ENCODE assay signal across 1 cellular context in genomic region chr4:95360911-95361695, GRCh38.
TF ChIP-seq lines count a peak whose summit lies in the region.

No MANE protein-coding gene starts in this region.

TF ChIP-seq in A549, 52 proteins besides CTCF, POLR2A, EP300 and RAD21 (continued from another document):
- TF ChIP-seq PBX3 (IDR thresholded peaks at IDR 0.05) (no peak), ELK1 (IDR thresholded peaks at IDR 0.05; ENCODE audit: low read depth, low read length) (no peak), ZFP36 (IDR thresholded peaks at IDR 0.05; ENCODE audit: borderline replicate concordance, partially characterized antibody) (no peak), CEBPB (IDR thresholded peaks at IDR 0.05) (no peak), RNF2 (IDR thresholded peaks at IDR 0.05; ENCODE audit: borderline replicate concordance, low read depth) (no peak), BCL3 (IDR thresholded peaks at IDR 0.05) (no peak), ZSCAN20 (CRISPR knock-in tag; IDR thresholded peaks at IDR 0.05) (no peak), HDAC2 (IDR thresholded peaks at IDR 0.05) (no peak), ZNF302 (CRISPR knock-in tag; IDR thresholded peaks at IDR 0.05) (no peak), FOSL2 (IDR thresholded peaks at IDR 0.05) (no peak), FOSL2 (CRISPR knock-in tag; IDR thresholded peaks at IDR 0.05) (no peak), MYC (IDR thresholded peaks at IDR 0.05; ENCODE audit: borderline replicate concordance, low read length) (no peak), HMGXB4 (CRISPR knock-in tag; IDR thresholded peaks at IDR 0.05; ENCODE audit: borderline replicate concordance) (no peak), GATA3 (IDR thresholded peaks at IDR 0.05; ENCODE audit: borderline replicate concordance) (no peak), EHMT2 (IDR thresholded peaks at IDR 0.05; ENCODE audit: low read depth) (no peak), HOXA7 (CRISPR knock-in tag; IDR thresholded peaks at IDR 0.05) (no peak), SMC3 (IDR thresholded peaks at IDR 0.05) (no peak)
